In genomic region chr16:49700928-49701685, GRCh38 we compare ENCODE assay signal across 12 cellular contexts.
DNase-seq lines count a peak whose midpoint lies in the region; ATAC-seq and TF ChIP-seq lines count a peak whose summit lies in the region.
"Had no signal": no experiment of that assay in that cellular context is flagged by ENCODE, and none has a peak within 500 bp of the region (broad histone marks: within the 10 kb centered on the region; RNA-seq: fewer than 3 reads in every experiment).

No MANE protein-coding gene starts in this region.

- peaks cover 0 to 52% (median 28%) of the 10 kb centered on the region in 4 donors for H3K4me1 ChIP-seq in stomach

- peak overlapping the region; percentile 25; the same call in 1 of the 2 replicates for H3K4me3 ChIP-seq in iPS-18c (ENCODE audit: insufficient read depth, low read depth, low read length)
- H3K4me3 ChIP-seq in stomach = no peak overlapping the region

- H3K4me1 Mint-ChIP-seq in brain = peaks cover 97% of the 10 kb centered on the region
- H3K4me1 Mint-ChIP-seq: immature natural killer cell had no signal

- no peak for ATAC-seq in HG02870 (IDR thresholded peaks at IDR 0.05; ENCODE audit: unreplicated experiment)
- no peak for ATAC-seq in activated CD4-positive, CD25-positive, alpha-beta regulatory T cell treated with anti-CD3 and anti-CD28 coated beads, Interleukin-2, amount 50 U/mL, for 24 hours
- ATAC-seq: activated CD8-positive, alpha-beta T cell treated with anti-CD3 and anti-CD28 coated beads, Interleukin-2, amount 10 ng/mL, durations not matched to agents 7 days and 5 days; activated naive CD4-positive, alpha-beta T cell treated with anti-CD3 and anti-CD28 coated beads, Interleukin-2, amount 50 U/mL, for 72 hours had no signal

- 49 to 67% (median 56%) methylated on average over 18 of the region's 18 CpGs for WGBS in stomach, 5 donors

- TF ChIP-seq RAD21 in Ishikawa (IDR thresholded peaks at IDR 0.05; ENCODE audit: low read depth) = no peak

- H3K27ac Mint-ChIP-seq in brain = peak overlapping the region; percentile 85 to 98 (median 94)
- H3K27ac Mint-ChIP-seq: activated CD8-positive, alpha-beta T cell treated with anti-CD3 and anti-CD28 coated beads, Interleukin-2, amount 10 ng/mL, durations not matched to agents 7 days and 5 days; activated naive CD4-positive, alpha-beta T cell treated with anti-CD3 and anti-CD28 coated beads, Interleukin-2, amount 50 U/mL, for 72 hours; immature natural killer cell; T-helper 1 cell treated with Interleukin-12 subunit alpha and Interleukin-12 subunit beta and Interleukin-4 antibody, amounts not matched to agents 30 μg/mL and 1 μg/mL, for 36 hours had no signal

- peak overlapping the region in 3 of 5 donors; percentile 48 to 74 (median 72) for H3K27ac ChIP-seq in stomach

- H3K36me3 ChIP-seq in stomach = no peaks in the 10 kb centered on the region

- H3K9me3 ChIP-seq in iPS-18c (ENCODE audit: control insufficient read depth, insufficient read depth, low read length) (no peaks in the 10 kb centered on the region), stomach (no peaks in the 10 kb centered on the region)

- intact Hi-C loops in stomach (cut with DNase I; ENCODE audit: low total_unique reads) = no loop called here

- H3K4me3 Mint-ChIP-seq in brain = peak overlapping the region; percentile 78 to 87 (median 82)
- H3K4me3 Mint-ChIP-seq: activated CD8-positive, alpha-beta T cell treated with anti-CD3 and anti-CD28 coated beads, Interleukin-2, amount 10 ng/mL, durations not matched to agents 7 days and 5 days; immature natural killer cell; T-helper 1 cell treated with Interleukin-12 subunit alpha and Interleukin-12 subunit beta and Interleukin-4 antibody, amounts not matched to agents 30 μg/mL and 1 μg/mL, for 36 hours had no signal

- no peak for DNase-seq in stomach
- DNase-seq in Ammon's horn (ENCODE audit: low spot score) = no peak
- no peak for DNase-seq in iPS-NIHi11 (ENCODE audit: low spot score)
- DNase-seq: activated CD8-positive, alpha-beta T cell treated with anti-CD3 and anti-CD28 coated beads, Interleukin-2, amount 10 ng/mL, durations not matched to agents 7 days and 5 days; immature natural killer cell had no signal

- no peak for TF ChIP-seq POLR2A in stomach (IDR thresholded peaks at IDR 0.05)

- TF ChIP-seq CTCF in brain (conservative IDR thresholded peaks at IDR 0.05) = no peak
- TF ChIP-seq CTCF in stomach (IDR thresholded peaks at IDR 0.05) = no peak

- peaks cover 0 to 3% (median 2%) of the 10 kb centered on the region in 5 experiments for H3K9me3 Mint-ChIP-seq in brain
- H3K9me3 Mint-ChIP-seq: activated naive CD4-positive, alpha-beta T cell treated with anti-CD3 and anti-CD28 coated beads, Interleukin-2, amount 50 U/mL, for 72 hours; immature natural killer cell; T-helper 1 cell treated with Interleukin-12 subunit alpha and Interleukin-12 subunit beta and Interleukin-4 antibody, amounts not matched to agents 30 μg/mL and 1 μg/mL, for 36 hours had no signal

- H3K27me3 Mint-ChIP-seq in brain = no peaks in the 10 kb centered on the region

- H3K27me3 ChIP-seq in stomach = peaks cover 0 to 24% (median 0%) of the 10 kb centered on the region in 3 donors

- no peaks in the 10 kb centered on the region for H3K36me3 Mint-ChIP-seq in brain
- H3K36me3 Mint-ChIP-seq: activated naive CD4-positive, alpha-beta T cell treated with anti-CD3 and anti-CD28 coated beads, Interleukin-2, amount 50 U/mL, for 72 hours; immature natural killer cell had no signal

- TF ChIP-seq EP300 in Ishikawa (IDR thresholded peaks at IDR 0.05; ENCODE audit: borderline replicate concordance) (no peak), stomach (IDR thresholded peaks at IDR 0.05) (no peak)

TF ChIP-seq in Ishikawa, 13 proteins besides CTCF, POLR2A, EP300 and RAD21:
- TF ChIP-seq, protein P1, sequence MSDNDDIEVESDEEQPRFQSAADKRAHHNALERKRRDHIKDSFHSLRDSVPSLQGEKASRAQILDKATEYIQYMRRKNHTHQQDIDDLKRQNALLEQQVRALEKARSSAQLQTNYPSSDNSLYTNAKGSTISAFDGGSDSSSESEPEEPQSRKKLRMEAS (IDR thresholded peaks at IDR 0.05) = peak; percentile 68
- TF ChIP-seq USF1 (IDR thresholded peaks at IDR 0.05) = no peak
- TF ChIP-seq NFIC (IDR thresholded peaks at IDR 0.05) = no peak
- peak; percentile 20; the same call in 1 of the 2 replicates for TF ChIP-seq ZBTB7A (IDR thresholded peaks at IDR 0.05; ENCODE audit: low read depth)
- no peak for TF ChIP-seq TAF1 (IDR thresholded peaks at IDR 0.05; ENCODE audit: low read depth)
